17 cellular contexts compared by ENCODE assay signal in the genomic region with DNA sequence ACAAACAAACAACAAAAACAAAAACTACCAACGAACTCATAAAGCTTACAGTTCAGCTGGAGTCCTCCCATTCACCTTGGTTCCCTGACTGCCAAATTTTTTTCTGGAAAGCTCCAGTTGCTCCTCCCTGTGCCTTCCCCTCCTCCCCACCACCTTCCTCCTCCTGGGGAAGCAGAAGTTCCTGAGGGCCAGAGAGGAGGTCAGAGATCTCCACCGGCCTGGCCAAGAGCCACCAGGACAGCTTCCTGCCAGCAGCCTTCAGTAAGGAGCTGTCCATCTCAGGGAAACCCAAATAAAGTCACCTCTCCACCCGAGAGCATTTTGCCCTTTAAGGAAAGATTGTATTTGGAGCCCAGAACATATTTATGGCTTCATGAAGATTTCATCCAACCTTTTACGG. TPM values are rescaled to one million over a fixed set of nuclear protein-coding genes. Genes with fewer than 3 reads are reported as not detected.
"Had no signal": no experiment of that assay in that cellular context is flagged by ENCODE, and none has a peak within 500 bp of the region (broad histone marks: within the 10 kb centered on the region; RNA-seq: fewer than 3 reads in every experiment).

No MANE protein-coding gene starts in this region.

- H3K27ac ChIP-seq: esophagus muscularis mucosa, lower lobe of right lung had no signal

- H3K36me3 Mint-ChIP-seq: activated naive CD4-positive, alpha-beta T cell treated with anti-CD3 and anti-CD28 coated beads, Interleukin-2, amount 50 U/mL, for 24 hours; brain; naive thymus-derived CD8-positive, alpha-beta T cell; WTC11 had no signal

- DNase-seq: activated gamma-delta T cell treated with Interleukin-2 at 50 U/mL for 16 hours; activated T-cell treated with anti-CD3 and anti-CD28 coated beads, Interleukin-2, amount 50 U/mL, for 1 hour; aorta; central memory CD4-positive, alpha-beta T cell; effector memory CD8-positive, alpha-beta T cell; lower lobe of right lung; naive thymus-derived CD8-positive, alpha-beta T cell; nucleus accumbens; stimulated activated CD4-positive, alpha-beta T cell treated with anti-CD3 and anti-CD28 coated beads, Interleukin-4, amount 100 ng/mL, for 1 hour; stimulated activated naive CD4-positive, alpha-beta T cell; T1000 had no signal

- H3K4me3 ChIP-seq: esophagus muscularis mucosa, lower lobe of right lung had no signal

- H3K9me3 Mint-ChIP-seq: activated naive CD4-positive, alpha-beta T cell treated with anti-CD3 and anti-CD28 coated beads, Interleukin-2, amount 50 U/mL, for 24 hours; effector memory CD8-positive, alpha-beta T cell; naive thymus-derived CD8-positive, alpha-beta T cell; T-helper 1 cell treated with Interleukin-12 subunit alpha and Interleukin-12 subunit beta and Interleukin-4 antibody, amounts not matched to agents 30 μg/mL and 1 μg/mL, for 36 hours had no signal

- H3K27ac Mint-ChIP-seq: activated naive CD4-positive, alpha-beta T cell treated with anti-CD3 and anti-CD28 coated beads, Interleukin-2, amount 50 U/mL, for 24 hours; effector memory CD8-positive, alpha-beta T cell; naive thymus-derived CD8-positive, alpha-beta T cell; T-helper 1 cell treated with Interleukin-12 subunit alpha and Interleukin-12 subunit beta and Interleukin-4 antibody, amounts not matched to agents 30 μg/mL and 1 μg/mL, for 36 hours; WTC11 had no signal

- H3K4me3 Mint-ChIP-seq: activated naive CD4-positive, alpha-beta T cell treated with anti-CD3 and anti-CD28 coated beads, Interleukin-2, amount 50 U/mL, for 24 hours; brain; effector memory CD8-positive, alpha-beta T cell; naive thymus-derived CD8-positive, alpha-beta T cell; T-helper 1 cell treated with Interleukin-12 subunit alpha and Interleukin-12 subunit beta and Interleukin-4 antibody, amounts not matched to agents 30 μg/mL and 1 μg/mL, for 36 hours; WTC11 had no signal

- ATAC-seq: effector memory CD8-positive, alpha-beta T cell; lower lobe of right lung; naive thymus-derived CD8-positive, alpha-beta T cell; WTC11 had no signal

- H3K27me3 Mint-ChIP-seq: brain had no signal

- H3K9me3 ChIP-seq: esophagus muscularis mucosa, lower lobe of right lung had no signal

- H3K4me1 Mint-ChIP-seq: activated naive CD4-positive, alpha-beta T cell treated with anti-CD3 and anti-CD28 coated beads, Interleukin-2, amount 50 U/mL, for 24 hours; naive thymus-derived CD8-positive, alpha-beta T cell had no signal

- H3K36me3 ChIP-seq: esophagus muscularis mucosa, lower lobe of right lung had no signal

RNA-seq across cellular contexts. Expression of a gene that starts 20.0 kb away (rescaled TPM):
- total RNA-seq: naive thymus-derived CD8-positive, alpha-beta T cell had no signal
- polyA plus RNA-seq: naive thymus-derived CD8-positive, alpha-beta T cell had no signal

RNA-seq across cellular contexts. Expression of a gene that starts 35.3 kb away (rescaled TPM):
- total RNA-seq: naive thymus-derived CD8-positive, alpha-beta T cell; ureter had no signal
- polyA plus RNA-seq: naive thymus-derived CD8-positive, alpha-beta T cell had no signal
